Comparison of ENCODE assay signal across 22 cellular contexts in genomic region chr9:127415158-127415557, GRCh38.
"Had no signal": no experiment of that assay in that cellular context is flagged by ENCODE, and none has a peak within 500 bp of the region (broad histone marks: within the 10 kb centered on the region; RNA-seq: fewer than 3 reads in every experiment).

No MANE protein-coding gene starts in this region.

- H3K4me3 ChIP-seq: body of pancreas, prostate gland, right atrium auricular region, tibial nerve, vagina had no signal

- DNase-seq: activated CD4-positive, alpha-beta T cell treated with anti-CD3 and anti-CD28 coated beads for 1 hour; activated CD4-positive, alpha-beta T cell treated with anti-CD3 and anti-CD28 coated beads, Interleukin-2, amount 50 U/mL, for 1 hour; activated CD8-positive, alpha-beta T cell treated with anti-CD3 and anti-CD28 coated beads, Interleukin-2, amount 10 ng/mL, durations not matched to agents 7 days and 5 days; activated gamma-delta T cell treated with Interleukin-2 at 50 U/mL for 16 hours; activated T-cell treated with anti-CD3 and anti-CD28 coated beads, Interleukin-2, amount 50 U/mL, for 1 hour; anterior cingulate cortex; body of pancreas; caudate nucleus; effector memory CD4-positive, alpha-beta T cell; foreskin melanocyte; mesendoderm; natural killer cell; stimulated activated CD4-positive, alpha-beta T cell treated with anti-CD3 and anti-CD28 coated beads, Interleukin-12 subunit alpha, Interleukin-12 subunit beta, amount 100 ng/mL, for 4 hours; stimulated activated CD4-positive, alpha-beta T cell treated with anti-CD3 and anti-CD28 coated beads, Interleukin-4, amount 100 ng/mL, for 4 hours; stimulated activated naive CD8-positive, alpha-beta T cell treated with anti-CD3 and anti-CD28 coated beads, Interleukin-15, Interleukin-2, amounts not matched to agents 100 U/mL and 50 U/mL, for 24 hours; T-cell had no signal

- H3K27ac Mint-ChIP-seq: activated CD8-positive, alpha-beta T cell treated with anti-CD3 and anti-CD28 coated beads, Interleukin-2, amount 10 ng/mL, durations not matched to agents 7 days and 5 days; activated naive CD4-positive, alpha-beta T cell treated with anti-CD3 and anti-CD28 coated beads, Interleukin-2, amount 50 U/mL, for 24 hours; natural killer cell; T-cell; T-helper 2 cell treated with Interferon-gamma antibody and Interleukin-4, amounts not matched to agents 5 μg/mL and 100 μg/mL, for 36 hours had no signal

- H3K4me1 Mint-ChIP-seq: activated naive CD4-positive, alpha-beta T cell treated with anti-CD3 and anti-CD28 coated beads, Interleukin-2, amount 50 U/mL, for 24 hours; T-cell had no signal

- H3K4me3 Mint-ChIP-seq: activated CD8-positive, alpha-beta T cell treated with anti-CD3 and anti-CD28 coated beads, Interleukin-2, amount 10 ng/mL, durations not matched to agents 7 days and 5 days; activated naive CD4-positive, alpha-beta T cell treated with anti-CD3 and anti-CD28 coated beads, Interleukin-2, amount 50 U/mL, for 24 hours; natural killer cell; T-cell; T-helper 2 cell treated with Interferon-gamma antibody and Interleukin-4, amounts not matched to agents 5 μg/mL and 100 μg/mL, for 36 hours had no signal

- H3K36me3 Mint-ChIP-seq: activated naive CD4-positive, alpha-beta T cell treated with anti-CD3 and anti-CD28 coated beads, Interleukin-2, amount 50 U/mL, for 24 hours; natural killer cell; T-cell had no signal

- H3K27me3 ChIP-seq: body of pancreas, right atrium auricular region, tibial nerve, vagina had no signal

- H3K27ac ChIP-seq: body of pancreas, prostate gland, right atrium auricular region, tibial nerve, vagina had no signal

- H3K4me1 ChIP-seq: body of pancreas, prostate gland, right atrium auricular region had no signal

- H3K9me3 Mint-ChIP-seq: activated naive CD4-positive, alpha-beta T cell treated with anti-CD3 and anti-CD28 coated beads, Interleukin-2, amount 50 U/mL, for 24 hours; natural killer cell; T-cell; T-helper 2 cell treated with Interferon-gamma antibody and Interleukin-4, amounts not matched to agents 5 μg/mL and 100 μg/mL, for 36 hours had no signal

- H3K36me3 ChIP-seq: prostate gland, right atrium auricular region, vagina had no signal
